ENCODE assay signal across 9 cellular contexts in the genomic region with DNA sequence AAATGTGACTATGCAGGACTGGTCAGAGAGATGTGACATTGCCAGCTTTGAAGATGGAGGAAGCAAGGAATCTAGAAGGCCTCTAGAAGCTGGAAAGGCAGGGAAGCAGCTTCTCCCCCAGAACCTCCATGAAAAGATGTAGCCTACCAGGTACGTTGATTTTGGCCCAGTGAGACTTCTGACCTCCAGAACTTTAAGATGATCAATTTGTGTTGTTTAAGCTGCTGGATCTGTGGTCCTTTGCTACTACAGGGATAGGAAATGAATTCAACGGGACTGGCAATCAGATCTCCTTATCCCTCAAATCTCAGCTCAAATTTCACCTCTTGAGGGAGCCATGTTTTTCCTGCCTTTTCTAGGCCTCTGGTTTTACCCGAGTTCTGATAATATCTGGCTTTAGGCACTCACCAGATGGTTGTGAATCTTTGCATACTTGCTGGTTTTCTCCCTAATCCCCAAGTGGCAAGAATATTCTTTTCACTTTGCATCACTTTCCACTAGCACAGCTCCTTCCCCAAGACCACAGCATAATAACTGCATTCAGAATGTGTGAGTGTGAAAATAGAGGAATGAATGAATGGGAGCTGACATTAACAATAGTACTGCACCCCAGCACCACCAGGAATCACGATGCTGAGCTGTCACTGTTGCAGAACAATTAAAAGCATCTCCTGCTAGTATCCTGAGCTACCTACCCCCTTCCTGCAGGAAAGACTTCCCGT. TPM values are rescaled to one million over a fixed set of nuclear protein-coding genes. Genes with fewer than 3 reads are reported as not detected.
DNase-seq lines count a peak whose midpoint lies in the region; ATAC-seq and TF ChIP-seq lines count a peak whose summit lies in the region.
"Had no signal": no experiment of that assay in that cellular context is flagged by ENCODE, and none has a peak within 500 bp of the region (broad histone marks: within the 10 kb centered on the region; RNA-seq: fewer than 3 reads in every experiment).

No MANE protein-coding gene starts in this region.

- H3K4me3 Mint-ChIP-seq in activated CD4-positive, alpha-beta T cell treated with anti-CD3 and anti-CD28 coated beads, Interleukin-2, amount 10 ng/mL, durations not matched to agents 24 days and 14 days = peak overlapping the region; percentile 87
- peak overlapping the region; percentile 84 for H3K4me3 Mint-ChIP-seq in activated CD8-positive, alpha-beta T cell treated with anti-CD3 and anti-CD28 coated beads, Interleukin-2, amount 10 ng/mL, durations not matched to agents 7 days and 5 days
- no peak overlapping the region for H3K4me3 Mint-ChIP-seq in glutamatergic neuron (ENCODE audit: unreplicated experiment)

- no peaks in the 10 kb centered on the region for H3K36me3 ChIP-seq in suprapubic skin

- no peaks in the 10 kb centered on the region for H3K36me3 Mint-ChIP-seq in activated CD4-positive, alpha-beta T cell treated with anti-CD3 and anti-CD28 coated beads, Interleukin-2, amount 10 ng/mL, durations not matched to agents 24 days and 14 days (ENCODE audit: low read depth)
- peaks cover under 1% of the 10 kb centered on the region for H3K36me3 Mint-ChIP-seq in activated CD8-positive, alpha-beta T cell treated with anti-CD3 and anti-CD28 coated beads, Interleukin-2, amount 10 ng/mL, durations not matched to agents 7 days and 5 days (ENCODE audit: low read depth)
- H3K36me3 Mint-ChIP-seq in glutamatergic neuron (ENCODE audit: unreplicated experiment) = no peaks in the 10 kb centered on the region

- peaks cover 60% of the 10 kb centered on the region for H3K4me1 Mint-ChIP-seq in activated CD4-positive, alpha-beta T cell treated with anti-CD3 and anti-CD28 coated beads, Interleukin-2, amount 10 ng/mL, durations not matched to agents 24 days and 14 days
- H3K4me1 Mint-ChIP-seq in activated CD8-positive, alpha-beta T cell treated with anti-CD3 and anti-CD28 coated beads, Interleukin-2, amount 10 ng/mL, durations not matched to agents 7 days and 5 days (ENCODE audit: low read depth) = peaks cover 67% of the 10 kb centered on the region
- H3K4me1 Mint-ChIP-seq in glutamatergic neuron (ENCODE audit: low read depth, unreplicated experiment) = peaks cover 24% of the 10 kb centered on the region

- TF ChIP-seq POLR2A in suprapubic skin (IDR thresholded peaks at IDR 0.05) = no peak

- POLR2A ChIA-PET in activated CD8-positive, alpha-beta T cell treated with anti-CD3 and anti-CD28 coated beads, Interleukin-2, amount 10 ng/mL, durations not matched to agents 7 days and 5 days (lab: Charles Lee) = interaction anchor here (0.6 to 17.8 kb wide), 9 partner anchors 10 to 541 kb away, joined by 3 to 1048 read pairs (median 8); a partner anchor contains a TSS

- H3K9me3 Mint-ChIP-seq in activated CD4-positive, alpha-beta T cell treated with anti-CD3 and anti-CD28 coated beads, Interleukin-2, amount 10 ng/mL, durations not matched to agents 24 days and 14 days = no peaks in the 10 kb centered on the region
- H3K9me3 Mint-ChIP-seq in activated CD8-positive, alpha-beta T cell treated with anti-CD3 and anti-CD28 coated beads, Interleukin-2, amount 10 ng/mL, durations not matched to agents 7 days and 5 days (ENCODE audit: insufficient read depth) = no peaks in the 10 kb centered on the region
- peaks cover 5% of the 10 kb centered on the region for H3K9me3 Mint-ChIP-seq in glutamatergic neuron (ENCODE audit: unreplicated experiment)

- H3K27ac ChIP-seq in suprapubic skin = peak overlapping the region; percentile 69

- peak; percentile 54 for DNase-seq in activated CD4-positive, alpha-beta T cell treated with anti-CD3 and anti-CD28 coated beads, Interleukin-2, amount 10 ng/mL, durations not matched to agents 24 days and 14 days
- DNase-seq in activated CD4-positive, alpha-beta T cell treated with anti-CD3 and anti-CD28 coated beads for 48 hours = no peak
- no peak for DNase-seq in activated CD8-positive, alpha-beta T cell treated with anti-CD3 and anti-CD28 coated beads, Interleukin-2, amount 10 ng/mL, durations not matched to agents 7 days and 5 days
- DNase-seq in glutamatergic neuron (no peak), suprapubic skin (ENCODE audit: low spot score in 2 of 2) (no peak), NCI-H1436 (lab: John Stamatoyannopoulos, UW) (no peak), GF-D8 (lab: John Stamatoyannopoulos, UW) (no peak)
- no peak for DNase-seq in effector CD8-positive, alpha-beta T cell (lab: John Stamatoyannopoulos, UW)

- no peaks in the 10 kb centered on the region for H3K27me3 Mint-ChIP-seq in activated CD4-positive, alpha-beta T cell treated with anti-CD3 and anti-CD28 coated beads, Interleukin-2, amount 10 ng/mL, durations not matched to agents 24 days and 14 days
- H3K27me3 Mint-ChIP-seq in activated CD8-positive, alpha-beta T cell treated with anti-CD3 and anti-CD28 coated beads, Interleukin-2, amount 10 ng/mL, durations not matched to agents 7 days and 5 days (ENCODE audit: low read depth) = no peaks in the 10 kb centered on the region
- no peaks in the 10 kb centered on the region for H3K27me3 Mint-ChIP-seq in glutamatergic neuron (ENCODE audit: unreplicated experiment)

- no peak overlapping the region for H3K4me3 ChIP-seq in suprapubic skin

- no peaks in the 10 kb centered on the region for H3K27me3 ChIP-seq in suprapubic skin

- WGBS in suprapubic skin = 59% methylated on average over 5 of the region's 5 CpGs

- TF ChIP-seq CTCF in glutamatergic neuron (IDR thresholded peaks at IDR 0.05; ENCODE audit: partially characterized antibody, unreplicated experiment) = no peak
- TF ChIP-seq CTCF in suprapubic skin (IDR thresholded peaks at IDR 0.05) = no peak

- H3K4me1 ChIP-seq in suprapubic skin = peaks cover 33% of the 10 kb centered on the region

- intact Hi-C loops in activated CD4-positive, alpha-beta T cell treated with anti-CD3 and anti-CD28 coated beads, Interleukin-2, amount 10 ng/mL, durations not matched to agents 24 days and 14 days (cut with micrococcal nuclease) = loop anchor here (5.0 kb wide), 2 partner anchors 218 to 1078 kb away; a partner anchor contains a TSS

- H3K9me3 ChIP-seq in suprapubic skin = no peaks in the 10 kb centered on the region

- peak overlapping the region; percentile 96 for H3K27ac Mint-ChIP-seq in activated CD4-positive, alpha-beta T cell treated with anti-CD3 and anti-CD28 coated beads, Interleukin-2, amount 10 ng/mL, durations not matched to agents 24 days and 14 days
- H3K27ac Mint-ChIP-seq in activated CD8-positive, alpha-beta T cell treated with anti-CD3 and anti-CD28 coated beads, Interleukin-2, amount 10 ng/mL, durations not matched to agents 7 days and 5 days = peak overlapping the region; percentile 92
- peak overlapping the region; percentile 89 for H3K27ac Mint-ChIP-seq in glutamatergic neuron (ENCODE audit: unreplicated experiment)

- ATAC-seq in activated CD8-positive, alpha-beta T cell treated with anti-CD3 and anti-CD28 coated beads, Interleukin-2, amount 10 ng/mL, durations not matched to agents 7 days and 5 days = no peak

- TF ChIP-seq EP300 in suprapubic skin (IDR thresholded peaks at IDR 0.05) = no peak

- CTCF ChIA-PET in activated CD8-positive, alpha-beta T cell treated with anti-CD3 and anti-CD28 coated beads, Interleukin-2, amount 10 ng/mL, durations not matched to agents 7 days and 5 days (lab: Charles Lee) = interaction anchor here (0.9 to 15.9 kb wide), 7 partner anchors 26 to 539 kb away, joined by 3 to 406 read pairs (median 11); a partner anchor contains a TSS

RNA-seq across cellular contexts. Expression of a gene that starts 25.5 kb away (rescaled TPM):
- 5,263 and 5,311 TPM in 2 replicates for total RNA-seq in activated CD4-positive, alpha-beta T cell treated with anti-CD3 and anti-CD28 coated beads, Interleukin-2, amount 10 ng/mL, durations not matched to agents 24 days and 14 days
- total RNA-seq in activated CD8-positive, alpha-beta T cell treated with anti-CD3 and anti-CD28 coated beads, Interleukin-2, amount 10 ng/mL, durations not matched to agents 7 days and 5 days = 1,000 to 10,000 TPM; 8,800 to 8,961 TPM
- 4,532 TPM for total RNA-seq in glutamatergic neuron (ENCODE audit: unreplicated experiment)
- total RNA-seq in suprapubic skin = 1,000 to 10,000 TPM in 3 of 4 donors, 100 to 1,000 TPM in 1; 880 to 1,466 (median 1,228) TPM

RNA-seq across cellular contexts. Expression of a gene that starts 42.9 kb away (rescaled TPM):
- total RNA-seq in activated CD4-positive, alpha-beta T cell treated with anti-CD3 and anti-CD28 coated beads, Interleukin-2, amount 10 ng/mL, durations not matched to agents 24 days and 14 days = not detected in 2 replicates
- not detected for total RNA-seq in activated CD8-positive, alpha-beta T cell treated with anti-CD3 and anti-CD28 coated beads, Interleukin-2, amount 10 ng/mL, durations not matched to agents 7 days and 5 days
- total RNA-seq in glutamatergic neuron (ENCODE audit: unreplicated experiment) = not detected
- total RNA-seq in suprapubic skin = under 1 TPM in 3 of 4 donors, not detected in 1; 0.11 to 0.17 (median 0.16) TPM
- total RNA-seq: H1 had no signal
